In genomic region chr17:65433157-65433556, GRCh38 we compare ENCODE assay signal across 17 cellular contexts.
"Had no signal": no experiment of that assay in that cellular context is flagged by ENCODE, and none has a peak within 500 bp of the region (broad histone marks: within the 10 kb centered on the region; RNA-seq: fewer than 3 reads in every experiment).

No MANE protein-coding gene starts in this region.

- DNase-seq: activated CD4-positive, alpha-beta T cell treated with anti-CD3 and anti-CD28 coated beads, Interleukin-2, amount 10 ng/mL, durations not matched to agents 7 days and 5 days; activated CD8-positive, alpha-beta T cell treated with anti-CD3 and anti-CD28 coated beads, Interleukin-2, amount 10 ng/mL, durations not matched to agents 7 days and 5 days; activated effector memory CD4-positive, alpha-beta T cell treated with anti-CD3 and anti-CD28 coated beads, Interleukin-2, amount 50 U/mL, for 16 hours; activated T-cell treated with anti-CD3 and anti-CD28 coated beads, Interleukin-2, amount 50 U/mL, for 48 hours; amygdala; mesenchymal stem cell; natural killer cell; ovary; psoas muscle; stimulated activated CD4-positive, alpha-beta T cell treated with anti-CD3 and anti-CD28 coated beads, Interleukin-4, amount 100 ng/mL, for 24 hours; T-helper 1 cell; T1000 had no signal

- H3K27me3 ChIP-seq: cardiac muscle cell, ovary had no signal

- H3K27ac ChIP-seq: cardiac muscle cell, ovary, psoas muscle, thoracic aorta had no signal

- H3K4me3 ChIP-seq: cardiac muscle cell, ovary, psoas muscle, thoracic aorta had no signal

- H3K4me1 ChIP-seq: psoas muscle had no signal

- H3K9me3 ChIP-seq: thoracic aorta had no signal

- ATAC-seq: activated CD4-positive, CD25-positive, alpha-beta regulatory T cell treated with anti-CD3 and anti-CD28 coated beads, Interleukin-2, amount 50 U/mL, for 24 hours; activated CD8-positive, alpha-beta T cell treated with anti-CD3 and anti-CD28 coated beads, Interleukin-2, amount 10 ng/mL, durations not matched to agents 7 days and 5 days; psoas muscle; sciatic nerve; stimulated activated effector memory CD8-positive, alpha-beta T cell treated with anti-CD3 and anti-CD28 coated beads, Interleukin-12 subunit alpha, Interleukin-12 subunit beta, amount 100 ng/mL, for 72 hours had no signal

- H3K36me3 ChIP-seq: cardiac muscle cell, ovary, thoracic aorta had no signal
